1 cellular context compared by ENCODE assay signal in the genomic region with DNA sequence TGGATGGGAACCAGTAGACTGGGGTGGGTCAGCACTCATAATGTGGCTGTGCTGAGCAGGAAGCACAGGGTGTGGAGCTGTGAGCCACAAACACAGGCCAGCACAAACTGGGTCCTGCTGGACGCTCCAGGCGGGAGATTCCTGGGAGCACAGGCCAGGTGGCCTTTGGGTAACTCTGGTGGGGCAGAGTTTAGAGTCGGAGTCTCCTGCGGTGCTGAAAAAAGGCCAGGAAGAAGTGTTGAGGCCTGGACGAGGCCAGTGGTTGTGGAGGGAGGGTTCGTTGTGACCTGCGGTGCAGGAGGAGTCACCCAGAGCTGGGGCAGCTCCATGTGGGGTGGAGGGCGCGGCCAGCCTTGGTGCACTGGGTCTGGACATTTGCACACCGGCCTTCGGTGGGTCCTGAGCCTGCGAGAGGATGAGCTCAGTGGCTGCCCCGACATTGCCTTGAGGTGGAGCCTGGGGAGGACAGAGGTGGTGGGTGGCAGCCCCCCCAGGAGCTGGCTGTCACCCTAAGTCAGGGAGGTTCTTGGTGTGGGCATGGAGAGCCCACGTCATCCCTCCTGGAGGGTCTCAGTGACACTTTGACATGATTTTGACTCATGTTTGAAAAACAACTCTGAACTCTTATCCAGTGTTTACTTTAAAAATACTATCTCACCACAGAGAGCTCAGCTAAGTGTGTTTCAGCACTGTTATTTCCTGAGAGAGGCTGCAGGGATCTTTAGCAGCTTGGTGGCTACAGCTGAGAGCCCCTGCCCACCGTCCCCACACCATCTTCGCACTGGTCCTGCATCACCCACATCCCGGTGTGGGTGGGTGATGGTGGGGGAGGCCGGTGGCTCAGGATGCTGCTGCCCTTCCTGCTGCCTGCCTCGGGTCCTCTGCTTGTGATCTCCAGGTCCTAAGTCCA.
TF ChIP-seq lines count a peak whose summit lies in the region.

No MANE protein-coding gene starts in this region.

TF ChIP-seq in HepG2, 621 proteins besides CTCF, POLR2A, EP300 and RAD21 (continued from another document and continues in another):
- TF ChIP-seq RFX3 (CRISPR knock-in tag; IDR thresholded peaks at IDR 0.05) = no peak
- TF ChIP-seq NONO (IDR thresholded peaks at IDR 0.05) = no peak
- no peak for TF ChIP-seq NONO (CRISPR knock-in tag; conservative IDR thresholded peaks at IDR 0.05)
- no peak for TF ChIP-seq NFYC (CRISPR knock-in tag; IDR thresholded peaks at IDR 0.05)
- TF ChIP-seq CREB1 (IDR thresholded peaks at IDR 0.05) = peak; percentile 38; the same call in 1 of the 2 replicates
- no peak for TF ChIP-seq CREB1 (CRISPR knock-in tag; IDR thresholded peaks at IDR 0.05)
- no peak for TF ChIP-seq JUNB (CRISPR knock-in tag; IDR thresholded peaks at IDR 0.05; ENCODE audit: borderline replicate concordance)
- TF ChIP-seq ZNF574 (CRISPR knock-in tag; IDR thresholded peaks at IDR 0.05) = peak; percentile 28; the same call in 1 of the 2 replicates
- no peak for TF ChIP-seq STAT5B (CRISPR knock-in tag; IDR thresholded peaks at IDR 0.05)
- TF ChIP-seq RXRB (CRISPR knock-in tag; IDR thresholded peaks at IDR 0.05; ENCODE audit: borderline replicate concordance) = 0 out of 2 replicates have a peak, but pooled peaks have one; percentile 21
- no peak for TF ChIP-seq ATF4 (CRISPR knock-in tag; IDR thresholded peaks at IDR 0.05)
- no peak for TF ChIP-seq NCOA5 (CRISPR knock-in tag; IDR thresholded peaks at IDR 0.05)
- no peak for TF ChIP-seq NR1H2 (CRISPR knock-in tag; IDR thresholded peaks at IDR 0.05; ENCODE audit: borderline replicate concordance, low read depth)
- TF ChIP-seq TRIM24 (CRISPR knock-in tag; IDR thresholded peaks at IDR 0.05) = no peak
- TF ChIP-seq THAP11 (CRISPR knock-in tag; IDR thresholded peaks at IDR 0.05) = 0 out of 2 replicates have a peak, but pooled peaks have one; percentile 7
- TF ChIP-seq REL (CRISPR knock-in tag; conservative IDR thresholded peaks at IDR 0.05) = no peak
- no peak for TF ChIP-seq JDP2 (CRISPR knock-in tag; IDR thresholded peaks at IDR 0.05; ENCODE audit: borderline replicate concordance)
- TF ChIP-seq ZNF773 (CRISPR knock-in tag; IDR thresholded peaks at IDR 0.05; ENCODE audit: borderline replicate concordance) = no peak
- no peak for TF ChIP-seq ZNF567 (CRISPR knock-in tag; IDR thresholded peaks at IDR 0.05; ENCODE audit: borderline replicate concordance)
- TF ChIP-seq ZNF468 (CRISPR knock-in tag; IDR thresholded peaks at IDR 0.05) = no peak
- TF ChIP-seq, protein P1, sequence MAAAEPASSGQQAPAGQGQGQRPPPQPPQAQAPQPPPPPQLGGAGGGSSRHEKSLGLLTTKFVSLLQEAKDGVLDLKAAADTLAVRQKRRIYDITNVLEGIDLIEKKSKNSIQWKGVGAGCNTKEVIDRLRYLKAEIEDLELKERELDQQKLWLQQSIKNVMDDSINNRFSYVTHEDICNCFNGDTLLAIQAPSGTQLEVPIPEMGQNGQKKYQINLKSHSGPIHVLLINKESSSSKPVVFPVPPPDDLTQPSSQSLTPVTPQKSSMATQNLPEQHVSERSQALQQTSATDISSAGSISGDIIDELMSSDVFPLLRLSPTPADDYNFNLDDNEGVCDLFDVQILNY (CRISPR knock-in tag; conservative IDR thresholded peaks at IDR 0.05) = no peak
- TF ChIP-seq SP4 (CRISPR knock-in tag; IDR thresholded peaks at IDR 0.05) = no peak
- TF ChIP-seq CBX5 (CRISPR knock-in tag; IDR thresholded peaks at IDR 0.05; ENCODE audit: borderline replicate concordance) = no peak
- no peak for TF ChIP-seq SKI (IDR thresholded peaks at IDR 0.05; ENCODE audit: partially characterized antibody)
- TF ChIP-seq MED1 (CRISPR knock-in tag; IDR thresholded peaks at IDR 0.05) = 0 out of 2 replicates have a peak, but pooled peaks have one; percentile 19
- TF ChIP-seq NFIC (IDR thresholded peaks at IDR 0.05; ENCODE audit: low read length) = no peak
- no peak for TF ChIP-seq SKIL (CRISPR knock-in tag; IDR thresholded peaks at IDR 0.05; ENCODE audit: borderline replicate concordance)
- no peak for TF ChIP-seq NFKBIZ (CRISPR knock-in tag; IDR thresholded peaks at IDR 0.05)
- no peak for TF ChIP-seq ZNF713 (CRISPR knock-in tag; IDR thresholded peaks at IDR 0.05)
- peak; percentile 48; the same call in 1 of the 2 replicates for TF ChIP-seq ZNF543 (CRISPR knock-in tag; IDR thresholded peaks at IDR 0.05)
- 0 out of 2 replicates have a peak, but pooled peaks have one; percentile 15 for TF ChIP-seq ZFP37 (CRISPR knock-in tag; IDR thresholded peaks at IDR 0.05; ENCODE audit: borderline replicate concordance)
- TF ChIP-seq MAX (IDR thresholded peaks at IDR 0.05) = 0 out of 2 replicates have a peak, but pooled peaks have one; percentile 34
- TF ChIP-seq ARNTL (CRISPR knock-in tag; IDR thresholded peaks at IDR 0.05) = 0 out of 2 replicates have a peak, but pooled peaks have one; percentile 35
- no peak; the same call in 1 of the 2 replicates for TF ChIP-seq YEATS4 (CRISPR knock-in tag; IDR thresholded peaks at IDR 0.05; ENCODE audit: borderline replicate concordance)
- TF ChIP-seq JARID2 (CRISPR knock-in tag; IDR thresholded peaks at IDR 0.05; ENCODE audit: insufficient replicate concordance) = no peak
- TF ChIP-seq CREM (IDR thresholded peaks at IDR 0.05) = no peak
- TF ChIP-seq CREM (CRISPR knock-in tag; IDR thresholded peaks at IDR 0.05) = no peak
- TF ChIP-seq USF2 (IDR thresholded peaks at IDR 0.05; ENCODE audit: low read depth, low read length) = no peak
- TF ChIP-seq USF2 (CRISPR knock-in tag; IDR thresholded peaks at IDR 0.05; ENCODE audit: borderline replicate concordance) = no peak
- no peak for TF ChIP-seq CENPBD1 (CRISPR knock-in tag; IDR thresholded peaks at IDR 0.05; ENCODE audit: borderline replicate concordance, low read depth)
- TF ChIP-seq, protein P2, sequence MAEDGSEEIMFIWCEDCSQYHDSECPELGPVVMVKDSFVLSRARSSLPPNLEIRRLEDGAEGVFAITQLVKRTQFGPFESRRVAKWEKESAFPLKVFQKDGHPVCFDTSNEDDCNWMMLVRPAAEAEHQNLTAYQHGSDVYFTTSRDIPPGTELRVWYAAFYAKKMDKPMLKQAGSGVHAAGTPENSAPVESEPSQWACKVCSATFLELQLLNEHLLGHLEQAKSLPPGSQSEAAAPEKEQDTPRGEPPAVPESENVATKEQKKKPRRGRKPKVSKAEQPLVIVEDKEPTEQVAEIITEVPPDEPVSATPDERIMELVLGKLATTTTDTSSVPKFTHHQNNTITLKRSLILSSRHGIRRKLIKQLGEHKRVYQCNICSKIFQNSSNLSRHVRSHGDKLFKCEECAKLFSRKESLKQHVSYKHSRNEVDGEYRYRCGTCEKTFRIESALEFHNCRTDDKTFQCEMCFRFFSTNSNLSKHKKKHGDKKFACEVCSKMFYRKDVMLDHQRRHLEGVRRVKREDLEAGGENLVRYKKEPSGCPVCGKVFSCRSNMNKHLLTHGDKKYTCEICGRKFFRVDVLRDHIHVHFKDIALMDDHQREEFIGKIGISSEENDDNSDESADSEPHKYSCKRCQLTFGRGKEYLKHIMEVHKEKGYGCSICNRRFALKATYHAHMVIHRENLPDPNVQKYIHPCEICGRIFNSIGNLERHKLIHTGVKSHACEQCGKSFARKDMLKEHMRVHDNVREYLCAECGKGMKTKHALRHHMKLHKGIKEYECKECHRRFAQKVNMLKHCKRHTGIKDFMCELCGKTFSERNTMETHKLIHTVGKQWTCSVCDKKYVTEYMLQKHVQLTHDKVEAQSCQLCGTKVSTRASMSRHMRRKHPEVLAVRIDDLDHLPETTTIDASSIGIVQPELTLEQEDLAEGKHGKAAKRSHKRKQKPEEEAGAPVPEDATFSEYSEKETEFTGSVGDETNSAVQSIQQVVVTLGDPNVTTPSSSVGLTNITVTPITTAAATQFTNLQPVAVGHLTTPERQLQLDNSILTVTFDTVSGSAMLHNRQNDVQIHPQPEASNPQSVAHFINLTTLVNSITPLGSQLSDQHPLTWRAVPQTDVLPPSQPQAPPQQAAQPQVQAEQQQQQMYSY (CRISPR knock-in tag; IDR thresholded peaks at IDR 0.05) = no peak
